In genomic region chr9:93578844-93579243, GRCh38 we compare ENCODE assay signal across 9 cellular contexts. TPM values are rescaled to one million over a fixed set of nuclear protein-coding genes. Genes with fewer than 3 reads are reported as not detected.
DNase-seq lines count a peak whose midpoint lies in the region; ATAC-seq lines count a peak whose summit lies in the region.
"Had no signal": no experiment of that assay in that cellular context is flagged by ENCODE, and none has a peak within 500 bp of the region (broad histone marks: within the 10 kb centered on the region; RNA-seq: fewer than 3 reads in every experiment).

No MANE protein-coding gene starts in this region.

- ATAC-seq in activated CD8-positive, alpha-beta memory T cell treated with anti-CD3 and anti-CD28 coated beads, Interleukin-2, amount 10 ng/mL, durations not matched to agents 7 days and 5 days, result no peak
- no peak for ATAC-seq in HG03159 (IDR thresholded peaks at IDR 0.05; ENCODE audit: unreplicated experiment)

- no peak for DNase-seq in T-helper 2 cell treated with Interferon-gamma antibody and Interleukin-4, amounts not matched to agents 5 μg/mL and 100 μg/mL, for 36 hours (ENCODE audit: low spot score)
- no peak for DNase-seq in T-helper 2 cell
- peak; percentile 37 for DNase-seq in activated CD8-positive, alpha-beta memory T cell treated with anti-CD3 and anti-CD28 coated beads, Interleukin-2, amount 10 ng/mL, durations not matched to agents 7 days and 5 days
- DNase-seq in islet precursor cell, result peak; percentile 21
- DNase-seq in stimulated activated CD8-positive, alpha-beta memory T cell treated with anti-CD3 and anti-CD28 coated beads, Interleukin-4, amount 100 ng/mL, for 48 hours, result peak; percentile 19
- DNase-seq in central memory CD4-positive, alpha-beta T cell, result no peak
- no peak for DNase-seq in DMS153 treated with DMSO at 0.1 percent for 48 hours (lab: John Stamatoyannopoulos, UW; ENCODE audit: unreplicated experiment)
- DNase-seq: DMS79 had no signal

- H3K27me3 Mint-ChIP-seq in T-helper 2 cell treated with Interferon-gamma antibody and Interleukin-4, amounts not matched to agents 5 μg/mL and 100 μg/mL, for 36 hours (ENCODE audit: low read depth), result no peaks in the 10 kb centered on the region
- no peaks in the 10 kb centered on the region for H3K27me3 Mint-ChIP-seq in activated CD8-positive, alpha-beta memory T cell treated with anti-CD3 and anti-CD28 coated beads, Interleukin-2, amount 10 ng/mL, durations not matched to agents 7 days and 5 days

- H3K36me3 Mint-ChIP-seq in T-helper 2 cell treated with Interferon-gamma antibody and Interleukin-4, amounts not matched to agents 5 μg/mL and 100 μg/mL, for 36 hours (ENCODE audit: low read depth), result peaks cover 19% of the 10 kb centered on the region
- H3K36me3 Mint-ChIP-seq in activated CD8-positive, alpha-beta memory T cell treated with anti-CD3 and anti-CD28 coated beads, Interleukin-2, amount 10 ng/mL, durations not matched to agents 7 days and 5 days, result peaks cover 6% of the 10 kb centered on the region

- peak overlapping the region; percentile 2 for H3K27ac Mint-ChIP-seq in T-helper 2 cell treated with Interferon-gamma antibody and Interleukin-4, amounts not matched to agents 5 μg/mL and 100 μg/mL, for 36 hours
- H3K27ac Mint-ChIP-seq in activated CD8-positive, alpha-beta memory T cell treated with anti-CD3 and anti-CD28 coated beads, Interleukin-2, amount 10 ng/mL, durations not matched to agents 7 days and 5 days, result peak overlapping the region; percentile 24

- CTCF ChIA-PET in activated CD8-positive, alpha-beta memory T cell treated with anti-CD3 and anti-CD28 coated beads, Interleukin-2, amount 10 ng/mL, durations not matched to agents 7 days and 5 days (lab: Charles Lee), result interaction anchor here (0.7 kb wide), 1 partner anchor 12 kb away, joined by 3 read pairs; no protein-coding TSS in a partner anchor

- H3K9me3 Mint-ChIP-seq in T-helper 2 cell treated with Interferon-gamma antibody and Interleukin-4, amounts not matched to agents 5 μg/mL and 100 μg/mL, for 36 hours, result peaks cover 9% of the 10 kb centered on the region
- H3K9me3 Mint-ChIP-seq in activated CD8-positive, alpha-beta memory T cell treated with anti-CD3 and anti-CD28 coated beads, Interleukin-2, amount 10 ng/mL, durations not matched to agents 7 days and 5 days (ENCODE audit: low read depth), result peaks cover 2% of the 10 kb centered on the region

- peak overlapping the region; percentile 32 for H3K4me3 Mint-ChIP-seq in T-helper 2 cell treated with Interferon-gamma antibody and Interleukin-4, amounts not matched to agents 5 μg/mL and 100 μg/mL, for 36 hours
- H3K4me3 Mint-ChIP-seq in activated CD8-positive, alpha-beta memory T cell treated with anti-CD3 and anti-CD28 coated beads, Interleukin-2, amount 10 ng/mL, durations not matched to agents 7 days and 5 days, result no peak overlapping the region

- H3K4me1 Mint-ChIP-seq in T-helper 2 cell treated with Interferon-gamma antibody and Interleukin-4, amounts not matched to agents 5 μg/mL and 100 μg/mL, for 36 hours (ENCODE audit: low read depth), result peaks cover 22% of the 10 kb centered on the region
- H3K4me1 Mint-ChIP-seq in activated CD8-positive, alpha-beta memory T cell treated with anti-CD3 and anti-CD28 coated beads, Interleukin-2, amount 10 ng/mL, durations not matched to agents 7 days and 5 days, result peaks cover 21% of the 10 kb centered on the region

RNA-seq across cellular contexts. Expression of gene PHF2, which starts 2.5 kb away (rescaled TPM):
- total RNA-seq in activated CD8-positive, alpha-beta memory T cell treated with anti-CD3 and anti-CD28 coated beads, Interleukin-2, amount 10 ng/mL, durations not matched to agents 7 days and 5 days, result 10 to 100 TPM; 25.1 to 26.3 TPM

Comparison
In these comparisons a context has a peak if more than half of its experiments do, and no peak if none do; other contexts are left out.
1. DNase-seq: peak in activated CD8-positive, alpha-beta memory T cell treated with anti-CD3 and anti-CD28 coated beads, Interleukin-2, amount 10 ng/mL, durations not matched to agents 7 days and 5 days (single experiment), islet precursor cell (single experiment) and stimulated activated CD8-positive, alpha-beta memory T cell treated with anti-CD3 and anti-CD28 coated beads, Interleukin-4, amount 100 ng/mL, for 48 hours (single experiment); none in T-helper 2 cell treated with Interferon-gamma antibody and Interleukin-4, amounts not matched to agents 5 μg/mL and 100 μg/mL, for 36 hours (single experiment), T-helper 2 cell (0 of 5), central memory CD4-positive, alpha-beta T cell (single experiment) and DMS153 treated with DMSO at 0.1 percent for 48 hours (single experiment).